ENCODE assay signal across 8 cellular contexts in the genomic region with DNA sequence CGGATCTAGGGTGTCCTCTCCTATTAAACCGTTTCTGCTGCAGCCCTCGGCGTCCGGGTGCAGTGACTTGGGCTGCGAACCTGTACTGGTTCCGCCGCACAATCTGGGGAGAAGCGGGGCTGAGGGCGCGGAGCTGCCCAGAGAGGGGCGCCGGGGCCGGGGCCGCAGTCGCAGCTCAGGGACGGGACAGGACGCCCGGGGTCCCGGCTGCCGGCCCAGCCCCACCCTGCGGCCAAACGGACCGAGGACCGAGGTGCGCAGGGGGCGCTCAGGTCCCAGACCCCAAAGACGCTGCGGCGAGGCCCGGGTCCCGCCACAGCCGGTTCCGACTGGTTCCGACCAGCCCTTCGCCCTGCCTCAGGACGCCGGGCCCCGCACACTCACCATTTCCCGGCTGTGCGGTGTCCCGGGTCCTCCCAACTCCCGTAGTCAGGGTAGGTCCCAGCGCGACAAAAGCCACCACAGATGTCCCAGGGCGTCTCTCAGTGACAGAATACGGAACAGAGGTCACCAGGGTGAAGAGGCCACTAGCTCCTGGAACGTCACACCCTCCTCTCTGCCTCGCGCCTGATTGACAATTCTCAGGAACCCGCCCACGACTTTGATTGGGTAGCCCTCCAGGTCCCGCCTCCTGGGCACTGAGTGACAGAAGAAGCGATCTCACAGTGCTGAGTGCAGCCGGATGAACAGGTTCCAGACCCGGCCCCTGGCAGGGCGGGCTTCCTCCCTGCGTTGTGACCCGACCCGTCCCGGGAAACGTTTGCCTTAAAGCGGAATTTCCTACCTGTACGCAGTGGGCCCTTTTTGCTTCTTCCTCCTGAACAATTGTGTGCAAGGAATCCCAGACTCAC. TPM values are rescaled to one million over a fixed set of nuclear protein-coding genes. Genes with fewer than 3 reads are reported as not detected.
DNase-seq lines count a peak whose midpoint lies in the region; ATAC-seq and TF ChIP-seq lines count a peak whose summit lies in the region.

Gene ZNF44, minus strand, starts transcription at position 576 of the 851 bp plus-strand sequence. Its CDS starts 189 bp downstream, at position 387.

- H3K9ac ChIP-seq in liver (ENCODE audit: low read depth in 1 of 2, low read length in 2 of 2): peak within 1 kb of the TSS; percentile 57 to 84

- peak; percentile 48 to 59 for TF ChIP-seq RAD21 in liver (IDR thresholded peaks at IDR 0.05)

- peak; percentile 91 for ATAC-seq in HG03442 (IDR thresholded peaks at IDR 0.05; ENCODE audit: unreplicated experiment)

- H3K4me1 ChIP-seq in BE2C (no peaks in the 10 kb centered on the region; the same call in 1 of the 2 replicates), liver (ENCODE audit: control insufficient read depth in 4 of 4, insufficient read depth in 4 of 4, low read length in 3 of 4) (peaks cover 9 to 17% (median 15%) of the 10 kb centered on the region in 4 donors)

- H3K4me3 ChIP-seq in BE2C (ENCODE audit: low read depth, low read length) (peak within 1 kb of the TSS; percentile 93), liver (ENCODE audit: low read depth in 1 of 3, low read length in 3 of 3) (peak within 1 kb of the TSS; percentile 70 to 88 (median 83))

- H3K36me3 ChIP-seq in BE2C (no peaks in the 10 kb centered on the region; the same call in 1 of the 2 replicates), liver (ENCODE audit: control insufficient read depth in 4 of 4, insufficient read depth in 3 of 4, low read depth in 1 of 4, low read length in 3 of 4) (peaks cover 0 to 5% (median 3%) of the 10 kb centered on the region in 4 donors)

- H3K27me3 ChIP-seq in BE2C (no peaks in the 10 kb centered on the region), liver (ENCODE audit: control insufficient read depth in 4 of 4, insufficient read depth in 4 of 4, low read length in 3 of 4) (no peaks in the 10 kb centered on the region)

- DNase-seq in BE2C (peak; percentile 95), GM19238 (ENCODE audit: insufficient read length, low spot score) (peak; percentile 89), NCI-H748 (lab: John Stamatoyannopoulos, UW; ENCODE audit: unreplicated experiment) (peak; percentile 93), dermis microvascular lymphatic vessel endothelial cell (ENCODE audit: low read depth in 2 of 2) (peak; percentile 91 to 96)
- peak; percentile 94 for DNase-seq in activated CD4-positive, alpha-beta T cell treated with anti-CD3 and anti-CD28 coated beads, Interleukin-2, amount 50 U/mL, for 4 hours
- DNase-seq in stimulated activated CD4-positive, alpha-beta T cell treated with anti-CD3 and anti-CD28 coated beads, Interleukin-4, amount 100 ng/mL, for 24 hours: peak; percentile 98

- H3K9me3 ChIP-seq in BE2C: no peaks in the 10 kb centered on the region
- no peaks in the 10 kb centered on the region for H3K9me3 ChIP-seq in liver (ENCODE audit: control insufficient read depth in 4 of 4, low read length in 3 of 4)

- peak within 1 kb of the TSS; percentile 95 to 97 for H3K27ac ChIP-seq in liver (ENCODE audit: low read depth in 1 of 2, low read length in 2 of 2)

- WGBS in liver: under 1% methylated on average over 64 of the region's 64 CpGs

- no peak for TF ChIP-seq CTCF in BE2C (IDR thresholded peaks at IDR 0.05; ENCODE audit: low read depth, low read length)
- TF ChIP-seq CTCF in liver (IDR thresholded peaks at IDR 0.05; ENCODE audit: low read depth, low read length, missing input control): no peak

TF ChIP-seq in liver, 16 proteins besides CTCF, POLR2A, EP300 and RAD21:
- TF ChIP-seq FOXA1 (IDR thresholded peaks at IDR 0.05) (peak; percentile 17), EGR1 (IDR thresholded peaks at IDR 0.05; ENCODE audit: low read depth in 2 of 2) (peak; percentile 16 to 64), NR2F2 (IDR thresholded peaks at IDR 0.05) (peak; percentile 98), ATF3 (IDR thresholded peaks at IDR 0.05) (no peak), TAF1 (conservative IDR thresholded peaks at IDR 0.05) (peak; percentile 82), FOXA2 (IDR thresholded peaks at IDR 0.05) (peak; percentile 17), GABPA (IDR thresholded peaks at IDR 0.05 in 1 of 2, conservative IDR thresholded peaks at IDR 0.05 in 1 of 2) (peak; percentile 59 to 90), HNF4A (conservative IDR thresholded peaks at IDR 0.05) (peak; percentile 61 to 66), JUND (IDR thresholded peaks at IDR 0.05) (peak; percentile 34 to 54), RXRA (IDR thresholded peaks at IDR 0.05) (peak; percentile 91 to 92), SP1 (IDR thresholded peaks at IDR 0.05) (peak; percentile 95), HNF4G (IDR thresholded peaks at IDR 0.05) (no peak), REST (IDR thresholded peaks at IDR 0.05) (peak; percentile 71), YY1 (IDR thresholded peaks at IDR 0.05) (peak; percentile 77)
- TF ChIP-seq, protein P1, sequence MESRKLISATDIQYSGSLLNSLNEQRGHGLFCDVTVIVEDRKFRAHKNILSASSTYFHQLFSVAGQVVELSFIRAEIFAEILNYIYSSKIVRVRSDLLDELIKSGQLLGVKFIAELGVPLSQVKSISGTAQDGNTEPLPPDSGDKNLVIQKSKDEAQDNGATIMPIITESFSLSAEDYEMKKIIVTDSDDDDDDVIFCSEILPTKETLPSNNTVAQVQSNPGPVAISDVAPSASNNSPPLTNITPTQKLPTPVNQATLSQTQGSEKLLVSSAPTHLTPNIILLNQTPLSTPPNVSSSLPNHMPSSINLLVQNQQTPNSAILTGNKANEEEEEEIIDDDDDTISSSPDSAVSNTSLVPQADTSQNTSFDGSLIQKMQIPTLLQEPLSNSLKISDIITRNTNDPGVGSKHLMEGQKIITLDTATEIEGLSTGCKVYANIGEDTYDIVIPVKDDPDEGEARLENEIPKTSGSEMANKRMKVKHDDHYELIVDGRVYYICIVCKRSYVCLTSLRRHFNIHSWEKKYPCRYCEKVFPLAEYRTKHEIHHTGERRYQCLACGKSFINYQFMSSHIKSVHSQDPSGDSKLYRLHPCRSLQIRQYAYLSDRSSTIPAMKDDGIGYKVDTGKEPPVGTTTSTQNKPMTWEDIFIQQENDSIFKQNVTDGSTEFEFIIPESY (IDR thresholded peaks at IDR 0.05): peak; percentile 46
- TF ChIP-seq, protein P2, sequence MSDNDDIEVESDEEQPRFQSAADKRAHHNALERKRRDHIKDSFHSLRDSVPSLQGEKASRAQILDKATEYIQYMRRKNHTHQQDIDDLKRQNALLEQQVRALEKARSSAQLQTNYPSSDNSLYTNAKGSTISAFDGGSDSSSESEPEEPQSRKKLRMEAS (IDR thresholded peaks at IDR 0.05): peak; percentile 83

RNA-seq across cellular contexts. Expression of gene ZNF44, which starts in this region (rescaled TPM):
- polyA plus RNA-seq in BE2C (2012; ENCODE audit: insufficient read depth, insufficient read length, low read depth): 3.8 TPM
- 3.9 and 4.8 TPM in 2 replicates for total RNA-seq in dermis microvascular lymphatic vessel endothelial cell
- 10 to 100 TPM in 1 of 2 donors, 1 to 10 TPM in 1; 7.1 to 17.9 TPM for total RNA-seq in liver
- 1 to 10 TPM; 4.1 to 6.6 TPM for polyA plus RNA-seq in liver

Comparison
In these comparisons a context has a peak if more than half of its experiments do, and no peak if none do; other contexts are left out.
1. Peak in every context shown above with its lines: DNase-seq, ATAC-seq, H3K4me3 ChIP-seq and H3K27ac ChIP-seq.